In genomic region chr21:29117372-29117955, GRCh38 we compare ENCODE assay signal across 1 cellular context.
TF ChIP-seq lines count a peak whose summit lies in the region.

No MANE protein-coding gene starts in this region.

TF ChIP-seq in GM12878, 131 proteins besides CTCF, POLR2A, EP300 and RAD21 (continued from another document):
- no peak for TF ChIP-seq LARP7 (IDR thresholded peaks at IDR 0.05)
- peak; percentile 61 for TF ChIP-seq JUNB (IDR thresholded peaks at IDR 0.05)
- peak; percentile 46 for TF ChIP-seq MEF2B (IDR thresholded peaks at IDR 0.05; ENCODE audit: partially characterized antibody, poor library complexity, severe bottlenecking)
- TF ChIP-seq PAX8 (IDR thresholded peaks at IDR 0.05), result no peak
- TF ChIP-seq ATF2 (IDR thresholded peaks at IDR 0.05; ENCODE audit: low read length), result peak; percentile 43; the same call in 1 of the 2 replicates
- TF ChIP-seq DPF2 (IDR thresholded peaks at IDR 0.05), result 0 out of 2 replicates have a peak, but pooled peaks have one; percentile 44
- TF ChIP-seq ZBED1 (IDR thresholded peaks at IDR 0.05; ENCODE audit: borderline replicate concordance), result 0 out of 2 replicates have a peak, but pooled peaks have one; percentile 31
- TF ChIP-seq NFIC (IDR thresholded peaks at IDR 0.05; ENCODE audit: low read depth, low read length), result peak; percentile 66
- TF ChIP-seq SMAD5 (IDR thresholded peaks at IDR 0.05; ENCODE audit: low read depth), result no peak
- 0 out of 4 replicates have a peak, but pooled peaks of 1 of the 2 experiments have one; percentile 13 for TF ChIP-seq BHLHE40 (IDR thresholded peaks at IDR 0.05; ENCODE audit: borderline replicate concordance in 1 of 2, low read depth in 2 of 2, low read length in 1 of 2)
- TF ChIP-seq IKZF1 (conservative IDR thresholded peaks at IDR 0.05), result 0 out of 2 replicates have a peak, but pooled peaks have one; percentile 21
- TF ChIP-seq CBX5 (IDR thresholded peaks at IDR 0.05; ENCODE audit: low read depth), result 0 out of 2 replicates have a peak, but pooled peaks have one; percentile 31
- TF ChIP-seq PBX3 (IDR thresholded peaks at IDR 0.05; ENCODE audit: insufficient replicate concordance, low read depth, low read length), result peak; percentile 56
- peak; percentile 20; the same call in 1 of the 2 replicates for TF ChIP-seq BACH1 (IDR thresholded peaks at IDR 0.05; ENCODE audit: borderline replicate concordance)
- TF ChIP-seq MTA2 (IDR thresholded peaks at IDR 0.05; ENCODE audit: low read depth), result peak; percentile 65
- TF ChIP-seq PKNOX1 (IDR thresholded peaks at IDR 0.05), result peak; percentile 81
- no peak for TF ChIP-seq YBX1 (IDR thresholded peaks at IDR 0.05)
- peak; percentile 43 to 46; a peak in 2 of 4 replicates for TF ChIP-seq IKZF2 (IDR thresholded peaks at IDR 0.05)
- TF ChIP-seq MEF2A (IDR thresholded peaks at IDR 0.05; ENCODE audit: insufficient read depth, low read depth, low read length), result 0 out of 2 replicates have a peak, but pooled peaks have one; percentile 48
- no peak for TF ChIP-seq USF1 (IDR thresholded peaks at IDR 0.05; ENCODE audit: borderline replicate concordance, extremely low read length, insufficient read depth, low read depth, low read length)
- TF ChIP-seq BCL11A (IDR thresholded peaks at IDR 0.05; ENCODE audit: low read depth, low read length), result 0 out of 2 replicates have a peak, but pooled peaks have one; percentile 8
- no peak for TF ChIP-seq NRF1 (conservative IDR thresholded peaks at IDR 0.05; ENCODE audit: low read depth, low read length)
